23 cellular contexts compared by ENCODE assay signal in the genomic region with DNA sequence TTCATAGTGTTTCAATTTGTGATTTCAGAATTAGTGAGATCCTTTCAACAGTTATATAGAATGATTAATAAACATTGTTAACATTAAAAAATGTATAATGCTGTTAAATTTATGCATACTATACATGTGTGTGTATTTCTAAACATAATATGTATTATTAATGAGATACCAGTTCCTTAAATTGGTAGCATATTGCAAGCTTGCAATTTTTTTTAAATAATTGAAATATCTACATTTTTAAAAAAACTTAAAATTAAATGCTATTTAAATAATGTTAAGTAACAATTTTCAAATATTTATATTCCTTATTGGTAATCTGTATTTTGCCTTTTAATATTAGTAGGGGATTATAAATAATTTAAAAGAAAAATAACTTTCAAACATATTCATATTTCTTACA.
DNase-seq lines count a peak whose midpoint lies in the region; ATAC-seq, FAIRE-seq and TF ChIP-seq lines count a peak whose summit lies in the region.
"Had no signal": no experiment of that assay in that cellular context is flagged by ENCODE, and none has a peak within 500 bp of the region (broad histone marks: within the 10 kb centered on the region; RNA-seq: fewer than 3 reads in every experiment).

No MANE protein-coding gene starts in this region.

- no peak for ATAC-seq in HepG2
- ATAC-seq in right lobe of liver: no peak
- no peak for ATAC-seq in K562
- no peak for ATAC-seq in HG03196 (IDR thresholded peaks at IDR 0.05; ENCODE audit: unreplicated experiment)
- ATAC-seq in GM18498 (IDR thresholded peaks at IDR 0.05; ENCODE audit: unreplicated experiment): no peak
- no peak for ATAC-seq in GM21825 (IDR thresholded peaks at IDR 0.05; ENCODE audit: unreplicated experiment)

- no peaks in the 10 kb centered on the region for H3K79me2 ChIP-seq in HepG2 (ENCODE audit: insufficient read depth, low read length)
- H3K79me2 ChIP-seq in K562 (ENCODE audit: control insufficient read depth, insufficient read depth, low read length): no peaks in the 10 kb centered on the region

- no peak overlapping the region for H3K4me2 ChIP-seq in HepG2 (ENCODE audit: low read depth, low read length)
- H3K4me2 ChIP-seq in K562 (ENCODE audit: insufficient read depth, low read length): no peak overlapping the region

- H3K9ac ChIP-seq in HepG2 (ENCODE audit: insufficient read depth, low read depth, low read length) (no peak overlapping the region), K562 (ENCODE audit: insufficient read depth in 1 of 2, low read depth in 2 of 2, low read length in 2 of 2) (no peak overlapping the region), kidney (ENCODE audit: low read length in 2 of 2) (no peak overlapping the region)
- H3K9ac ChIP-seq: GM23248 had no signal

- TF ChIP-seq RAD21 in HepG2 (CRISPR knock-in tag; IDR thresholded peaks at IDR 0.05) (no peak), K562 (CRISPR knock-in tag; conservative IDR thresholded peaks at IDR 0.05 in 1 of 2, IDR thresholded peaks at IDR 0.05 in 1 of 2) (no peak)

- H3K27me3 ChIP-seq in HepG2 (ENCODE audit: control insufficient read depth in 1 of 2, insufficient read depth in 2 of 2, low read length in 2 of 2) (no peaks in the 10 kb centered on the region), right lobe of liver (peaks cover 0 to 5% of the 10 kb centered on the region in 2 donors), K562 (ENCODE audit: control insufficient read depth in 2 of 2, insufficient read depth in 2 of 2, low read length in 2 of 2) (no peaks in the 10 kb centered on the region)
- H3K27me3 ChIP-seq: BE2C had no signal

- BruUV-seq in HepG2 (replicated peaks; lab: Mats Ljungman, UMichigan) (no TSS peak), K562 (replicated peaks; lab: Mats Ljungman, UMichigan) (no TSS peak)

- intact Hi-C loops in HepG2 (cut with micrococcal nuclease; ENCODE audit: unreplicated experiment): no loop called here
- intact Hi-C loops in right lobe of liver (cut with DNase I): no loop called here
- intact Hi-C loops in K562 (cut with micrococcal nuclease): no loop called here
- intact Hi-C loops in kidney (cut with DNase I): no loop called here

- DNase-seq in HepG2 (ENCODE audit: low spot score): no peak
- DNase-seq in right lobe of liver: no peak
- DNase-seq in K562 (ENCODE audit: extremely low read depth in 1 of 4, low spot score in 3 of 4): no peak
- no peak for DNase-seq in kidney
- DNase-seq: BE2C; C1 segment of cervical spinal cord; CD4-positive, CD25-positive, alpha-beta regulatory T cell; CD8-positive, alpha-beta memory T cell; COR-L47; DMS 273 treated with DMSO at 0.1 percent for 48 hours; DMS53; DND-41; EL; GM23248; HCEC 1CT; KG1 had no signal

- TF ChIP-seq EP300 in HepG2 (IDR thresholded peaks at IDR 0.05; ENCODE audit: low read depth in 2 of 2, low read length in 2 of 2) (no peak), HepG2 (CRISPR knock-in tag; IDR thresholded peaks at IDR 0.05; ENCODE audit: borderline replicate concordance) (no peak), K562 (IDR thresholded peaks at IDR 0.05; ENCODE audit: low read length) (no peak)

- H3K4me1 ChIP-seq in HepG2 (ENCODE audit: insufficient read depth, low read length): no peaks in the 10 kb centered on the region
- no peaks in the 10 kb centered on the region for H3K4me1 ChIP-seq in right lobe of liver
- H3K4me1 ChIP-seq in K562 (replicated peaks in 1 of 2; ENCODE audit: control insufficient read depth in 2 of 2, insufficient read depth in 2 of 2, low read length in 2 of 2): no peaks in the 10 kb centered on the region
- H3K4me1 ChIP-seq in kidney (ENCODE audit: control insufficient read depth in 1 of 2, insufficient read depth in 1 of 2, low read depth in 1 of 2, low read length in 2 of 2): no peaks in the 10 kb centered on the region
- H3K4me1 ChIP-seq: BE2C had no signal

- in situ Hi-C loops in HepG2 (cut with HindIII; ENCODE audit: extremely low pct_ligation_motif_present, low pct_unique_long_range_greater_than_20kb) (no loop called here), K562 (cut with MboI) (no loop called here)

- no peaks in the 10 kb centered on the region for H3K36me3 ChIP-seq in HepG2 (replicated peaks in 1 of 2; ENCODE audit: control insufficient read depth in 1 of 2, insufficient read depth in 2 of 2, low read length in 2 of 2)
- H3K36me3 ChIP-seq in right lobe of liver: no peaks in the 10 kb centered on the region
- no peaks in the 10 kb centered on the region for H3K36me3 ChIP-seq in K562 (ENCODE audit: control insufficient read depth, insufficient read depth, low read length)
- H3K36me3 ChIP-seq in kidney (ENCODE audit: control insufficient read depth in 1 of 2, insufficient read depth in 2 of 2, low read length in 2 of 2): no peaks in the 10 kb centered on the region
- H3K36me3 ChIP-seq: BE2C had no signal

- no peak overlapping the region for H2AFZ ChIP-seq in HepG2 (ENCODE audit: low read length)
- no peak overlapping the region for H2AFZ ChIP-seq in K562 (ENCODE audit: low read depth, low read length)
- H2AFZ ChIP-seq: GM23248 had no signal

- no peaks in the 10 kb centered on the region for H4K20me1 ChIP-seq in HepG2 (ENCODE audit: insufficient read depth, low read length)
- H4K20me1 ChIP-seq in K562 (replicated peaks; ENCODE audit: control insufficient read depth, insufficient read depth, low read length): no peaks in the 10 kb centered on the region

- H3K27ac ChIP-seq in HepG2 (ENCODE audit: extremely low read length, insufficient read depth, low read length): no peak overlapping the region
- no peak overlapping the region for H3K27ac ChIP-seq in right lobe of liver
- no peak overlapping the region for H3K27ac ChIP-seq in K562 (ENCODE audit: extremely low read depth, low read depth, low read length)
- no peak overlapping the region for H3K27ac ChIP-seq in kidney (ENCODE audit: low read depth in 2 of 2, low read length in 2 of 2)
- H3K27ac ChIP-seq: 22Rv1, GM23248, HL-60 had no signal

- CTCF ChIA-PET in HepG2 (lab: Yijun Ruan, JAX; ENCODE audit: low intra/inter-chr PET ratio, low total read pairs) (no interaction called here), K562 (lab: Yijun Ruan, JAX; ENCODE audit: low intra/inter-chr PET ratio) (no interaction called here)

- H3K4me3 ChIP-seq in HepG2 (replicated peaks in 1 of 3; ENCODE audit: insufficient read depth in 1 of 3, low read depth in 2 of 3, low read length in 3 of 3) (no peak overlapping the region), right lobe of liver (no peak overlapping the region), K562 (no peak overlapping the region), kidney (ENCODE audit: low read length in 2 of 2) (no peak overlapping the region)
- H3K4me3 ChIP-seq: GM23248 had no signal

- no peaks in the 10 kb centered on the region for H3K9me1 ChIP-seq in K562 (ENCODE audit: control insufficient read depth, insufficient read depth, low read length)

- H3K9me3 ChIP-seq in HepG2 (ENCODE audit: low read length): peaks cover 55% of the 10 kb centered on the region
- H3K9me3 ChIP-seq in right lobe of liver: no peaks in the 10 kb centered on the region
- no peaks in the 10 kb centered on the region; the same call in 1 of the 2 replicates for H3K9me3 ChIP-seq in K562 (replicated peaks; ENCODE audit: control insufficient read depth, insufficient read depth, low read depth, low read length)
- H3K9me3 ChIP-seq in kidney (ENCODE audit: control insufficient read depth in 1 of 2, low read length in 2 of 2): no peaks in the 10 kb centered on the region
- H3K9me3 ChIP-seq: BE2C had no signal

- TF ChIP-seq CTCF in HepG2 (CRISPR knock-in tag; IDR thresholded peaks at IDR 0.05) (no peak), right lobe of liver (IDR thresholded peaks at IDR 0.05) (no peak), K562 (IDR thresholded peaks at IDR 0.05 in 2 of 3, conservative IDR thresholded peaks at IDR 0.05 in 1 of 3; ENCODE audit: insufficient read depth in 2 of 3, low read depth in 1 of 3, low read length in 3 of 3) (no peak), kidney (IDR thresholded peaks at IDR 0.05; ENCODE audit: borderline replicate concordance, extremely low read depth, insufficient read depth) (no peak)

- FAIRE-seq in HepG2 (lab: Jason Lieb, UNC): no peak
- no peak for FAIRE-seq in K562 (lab: Jason Lieb, UNC)
- FAIRE-seq in kidney (lab: Jason Lieb, UNC): peak; percentile 97
- FAIRE-seq: GM12892, H54 had no signal

- POLR2A ChIA-PET in HepG2 (lab: Yijun Ruan, JAX) (no interaction called here), K562 (lab: Yijun Ruan, JAX) (no interaction called here)

- TF ChIP-seq POLR2A in HepG2 (IDR thresholded peaks at IDR 0.05; ENCODE audit: insufficient read depth in 1 of 2, low read depth in 2 of 2, low read length in 2 of 2): no peak
- no peak for TF ChIP-seq POLR2A in right lobe of liver (IDR thresholded peaks at IDR 0.05)
- no peak for TF ChIP-seq POLR2A in K562 (conservative IDR thresholded peaks at IDR 0.05)

TF ChIP-seq in HepG2, 621 proteins besides CTCF, POLR2A, EP300 and RAD21:
- TF ChIP-seq MAFK (conservative IDR thresholded peaks at IDR 0.05 in 1 of 2, IDR thresholded peaks at IDR 0.05 in 1 of 2; ENCODE audit: low read length in 2 of 2): peak; percentile 8 to 83; a peak in 3 of 4 replicates
- TF ChIP-seq MAFF (IDR thresholded peaks at IDR 0.05; ENCODE audit: low read depth, low read length): peak; percentile 63; the same call in 1 of the 2 replicates
- no peak for TF ChIP-seq ZNF552 (CRISPR knock-in tag; IDR thresholded peaks at IDR 0.05; ENCODE audit: borderline replicate concordance)
TF ChIP-seq in HepG2: peak in this region for 2.

TF ChIP-seq in K562, 482 proteins besides CTCF, POLR2A, EP300 and RAD21 (continues in another document):
- peak; percentile 49 for TF ChIP-seq C11orf30 (IDR thresholded peaks at IDR 0.05; ENCODE audit: low read depth)
- TF ChIP-seq, protein P1, sequence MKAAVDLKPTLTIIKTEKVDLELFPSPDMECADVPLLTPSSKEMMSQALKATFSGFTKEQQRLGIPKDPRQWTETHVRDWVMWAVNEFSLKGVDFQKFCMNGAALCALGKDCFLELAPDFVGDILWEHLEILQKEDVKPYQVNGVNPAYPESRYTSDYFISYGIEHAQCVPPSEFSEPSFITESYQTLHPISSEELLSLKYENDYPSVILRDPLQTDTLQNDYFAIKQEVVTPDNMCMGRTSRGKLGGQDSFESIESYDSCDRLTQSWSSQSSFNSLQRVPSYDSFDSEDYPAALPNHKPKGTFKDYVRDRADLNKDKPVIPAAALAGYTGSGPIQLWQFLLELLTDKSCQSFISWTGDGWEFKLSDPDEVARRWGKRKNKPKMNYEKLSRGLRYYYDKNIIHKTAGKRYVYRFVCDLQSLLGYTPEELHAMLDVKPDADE (conservative IDR thresholded peaks at IDR 0.05; ENCODE audit: control insufficient read depth, low read depth, low read length): no peak
- no peak for TF ChIP-seq NCOA4 (IDR thresholded peaks at IDR 0.05; ENCODE audit: partially characterized antibody)
- TF ChIP-seq ZFP36 (IDR thresholded peaks at IDR 0.05; ENCODE audit: low read depth, low read length, partially characterized antibody): no peak
- peak; percentile 40 for TF ChIP-seq MAFG (tag; conservative IDR thresholded peaks at IDR 0.05)
- no peak for TF ChIP-seq ZNF79 (CRISPR knock-in tag; IDR thresholded peaks at IDR 0.05; ENCODE audit: low read depth)
